Comparison of ENCODE assay signal across 8 cellular contexts in genomic region chr12:124509676-124510300, GRCh38. TPM values are rescaled to one million over a fixed set of nuclear protein-coding genes. Genes with fewer than 3 reads are reported as not detected.
A peak's percentile ranks its signal among the peaks of the same experiment; 100 is the strongest.
DNase-seq lines count a peak whose midpoint lies in the region; ATAC-seq and TF ChIP-seq lines count a peak whose summit lies in the region.

No MANE protein-coding gene starts in this region.

- H3K36me3 ChIP-seq in ovary: no peaks in the 10 kb centered on the region

- H3K9me3 ChIP-seq in ovary: no peaks in the 10 kb centered on the region

- TF ChIP-seq POLR2A in ovary (IDR thresholded peaks at IDR 0.05): no peak

- intact Hi-C loops in ovary (cut with DNase I): loop anchor here in 2 of 4 donors (10.0 kb wide), 1 partner anchor 55 kb away; the partner anchor contains the start of gene NCOR2 (in 2 of the 2)

- H3K4me3 ChIP-seq in fibroblast of villous mesenchyme (ENCODE audit: low read depth, low read length): peak overlapping the region; percentile 27
- no peak overlapping the region for H3K4me3 ChIP-seq in ovary

- H3K27ac ChIP-seq in ovary: peak overlapping the region in 1 of 2 donors; percentile 22

- ATAC-seq in HG03342 (IDR thresholded peaks at IDR 0.05; ENCODE audit: unreplicated experiment): no peak
- ATAC-seq in HG02840 (IDR thresholded peaks at IDR 0.05; ENCODE audit: low FRiP score, unreplicated experiment): no peak

- TF ChIP-seq CTCF in fibroblast of villous mesenchyme (IDR thresholded peaks at IDR 0.05; ENCODE audit: insufficient read depth, low read depth, low read length) (no peak), ovary (IDR thresholded peaks at IDR 0.05) (no peak)

- DNase-seq in CMK (ENCODE audit: low read depth) (peak; percentile 58), SK-N-DZ (ENCODE audit: low spot score) (peak; percentile 88), fibroblast of villous mesenchyme (ENCODE audit: low read depth) (peak; percentile 96), ovary (peak in 4 of 5 donors; percentile 72 to 87 (median 76)), AG08396 (ENCODE audit: low spot score) (no peak), NCI-H2107 (lab: John Stamatoyannopoulos, UW) (no peak)

- H3K27me3 ChIP-seq in ovary: no peaks in the 10 kb centered on the region

- 20 to 33% (median 25%) methylated on average over 16 of the region's 16 CpGs for WGBS in ovary, 3 donors

- H3K4me1 ChIP-seq in ovary (ENCODE audit: insufficient read depth): peaks cover 54% of the 10 kb centered on the region

- TF ChIP-seq EP300 in ovary (IDR thresholded peaks at IDR 0.05): no peak

RNA-seq across cellular contexts. Expression of gene NCOR2, which starts 57.6 kb away (rescaled TPM):
- 11.5 and 13.0 TPM in 2 replicates for polyA plus RNA-seq in SK-N-DZ (2014; cell fraction: cytosol; rRNA removed)
- 19.1 and 41.1 TPM in 2 replicates for polyA plus RNA-seq in SK-N-DZ (2014; cell fraction: nucleus; rRNA removed)
- 77.3 and 86.8 TPM in 2 replicates for total RNA-seq in fibroblast of villous mesenchyme
- total RNA-seq in ovary: 100 to 1,000 TPM in 6 of 7 donors, 10 to 100 TPM in 1; 89.5 to 376 (median 270) TPM
- polyA plus RNA-seq in ovary: 100 to 1,000 TPM in 1 of 2 donors, 10 to 100 TPM in 1; 18.2 to 107 TPM

Comparison
In these comparisons a context has a peak if more than half of its experiments do, and no peak if none do; other contexts are left out.
1. DNase-seq: peak in CMK (single experiment), SK-N-DZ (single experiment), fibroblast of villous mesenchyme (single experiment) and ovary (4 of 5); none in AG08396 (single experiment) and NCI-H2107 (single experiment).